1 cellular context compared by ENCODE assay signal in genomic region chr2:231065966-231066365, GRCh38.
TF ChIP-seq lines count a peak whose summit lies in the region.

No MANE protein-coding gene starts in this region.

TF ChIP-seq in HepG2, 621 proteins besides CTCF, POLR2A, EP300 and RAD21 (continued from another document and continues in another):
- TF ChIP-seq TRIM22 (IDR thresholded peaks at IDR 0.05) (no peak), ATRX (CRISPR knock-in tag; IDR thresholded peaks at IDR 0.05; ENCODE audit: borderline replicate concordance) (no peak), KDM2A (CRISPR knock-in tag; IDR thresholded peaks at IDR 0.05; ENCODE audit: borderline replicate concordance, low read depth) (no peak), ZNF570 (CRISPR knock-in tag; IDR thresholded peaks at IDR 0.05; ENCODE audit: borderline replicate concordance) (no peak), ZSCAN12 (CRISPR knock-in tag; IDR thresholded peaks at IDR 0.05) (no peak), ZNF879 (CRISPR knock-in tag; IDR thresholded peaks at IDR 0.05) (no peak), HMG20B (CRISPR knock-in tag; conservative IDR thresholded peaks at IDR 0.05) (no peak), ZNF275 (CRISPR knock-in tag; IDR thresholded peaks at IDR 0.05; ENCODE audit: borderline replicate concordance) (no peak), TAF1 (CRISPR knock-in tag; IDR thresholded peaks at IDR 0.05) (no peak), NR2F1 (CRISPR knock-in tag; IDR thresholded peaks at IDR 0.05) (no peak), BRCA1 (CRISPR knock-in tag; IDR thresholded peaks at IDR 0.05) (no peak), SRSF9 (IDR thresholded peaks at IDR 0.05; ENCODE audit: borderline replicate concordance, insufficient read depth, low read depth, low read length, poor library complexity, severe bottlenecking) (no peak), ZNF709 (CRISPR knock-in tag; IDR thresholded peaks at IDR 0.05) (no peak), HIVEP1 (CRISPR knock-in tag; IDR thresholded peaks at IDR 0.05) (no peak), WIZ (CRISPR knock-in tag; IDR thresholded peaks at IDR 0.05) (no peak), ZZZ3 (CRISPR knock-in tag; IDR thresholded peaks at IDR 0.05; ENCODE audit: borderline replicate concordance) (no peak), ZKSCAN1 (IDR thresholded peaks at IDR 0.05; ENCODE audit: low read length) (no peak), ZNF788 (CRISPR knock-in tag; IDR thresholded peaks at IDR 0.05; ENCODE audit: borderline replicate concordance) (no peak), ZSCAN21 (CRISPR knock-in tag; IDR thresholded peaks at IDR 0.05; ENCODE audit: borderline replicate concordance) (no peak), NFYB (CRISPR knock-in tag; IDR thresholded peaks at IDR 0.05) (no peak), MBD4 (IDR thresholded peaks at IDR 0.05; ENCODE audit: borderline replicate concordance, low read length) (no peak), ZNF224 (CRISPR knock-in tag; IDR thresholded peaks at IDR 0.05) (no peak), ZIK1 (CRISPR knock-in tag; IDR thresholded peaks at IDR 0.05; ENCODE audit: borderline replicate concordance, low read depth) (no peak), CSRNP2 (CRISPR knock-in tag; conservative IDR thresholded peaks at IDR 0.05; ENCODE audit: low read depth) (no peak), RXRA (CRISPR knock-in tag; IDR thresholded peaks at IDR 0.05) (no peak), RFX3 (CRISPR knock-in tag; IDR thresholded peaks at IDR 0.05) (no peak), ZNF138 (CRISPR knock-in tag; IDR thresholded peaks at IDR 0.05; ENCODE audit: low read depth) (no peak), CEBPG (CRISPR knock-in tag; IDR thresholded peaks at IDR 0.05) (peak; percentile 95), MTF2 (CRISPR knock-in tag; IDR thresholded peaks at IDR 0.05; ENCODE audit: borderline replicate concordance) (no peak), SP2 (CRISPR knock-in tag; IDR thresholded peaks at IDR 0.05) (no peak), SCMH1 (CRISPR knock-in tag; IDR thresholded peaks at IDR 0.05; ENCODE audit: borderline replicate concordance) (no peak), ZFP37 (CRISPR knock-in tag; IDR thresholded peaks at IDR 0.05; ENCODE audit: borderline replicate concordance) (no peak), GATAD2A (CRISPR knock-in tag; IDR thresholded peaks at IDR 0.05) (peak; percentile 95), HNRNPUL1 (IDR thresholded peaks at IDR 0.05; ENCODE audit: low read depth, low read length) (no peak), IKZF1 (IDR thresholded peaks at IDR 0.05) (no peak), ZNF558 (CRISPR knock-in tag; IDR thresholded peaks at IDR 0.05; ENCODE audit: borderline replicate concordance) (no peak), NFKB2 (CRISPR knock-in tag; IDR thresholded peaks at IDR 0.05; ENCODE audit: borderline replicate concordance) (no peak), ZNF644 (CRISPR knock-in tag; IDR thresholded peaks at IDR 0.05; ENCODE audit: low read depth) (peak; percentile 55; the same call in 1 of the 2 replicates), ZNF883 (CRISPR knock-in tag; IDR thresholded peaks at IDR 0.05; ENCODE audit: not compliant biosample characterization) (no peak), ZNF337 (CRISPR knock-in tag; IDR thresholded peaks at IDR 0.05; ENCODE audit: borderline replicate concordance, low read depth) (no peak), SP4 (CRISPR knock-in tag; IDR thresholded peaks at IDR 0.05) (no peak), DDIT3 (CRISPR knock-in tag; IDR thresholded peaks at IDR 0.05) (no peak), ZNF746 (CRISPR knock-in tag; IDR thresholded peaks at IDR 0.05) (no peak), NFATC3 (CRISPR knock-in tag; IDR thresholded peaks at IDR 0.05) (no peak), HCFC1 (IDR thresholded peaks at IDR 0.05; ENCODE audit: low read depth, low read length) (no peak), RXRB (CRISPR knock-in tag; IDR thresholded peaks at IDR 0.05; ENCODE audit: borderline replicate concordance) (peak; percentile 94), ZNF557 (CRISPR knock-in tag; IDR thresholded peaks at IDR 0.05) (no peak), MAZ (IDR thresholded peaks at IDR 0.05; ENCODE audit: borderline replicate concordance, low read depth, low read length) (no peak), MAZ (CRISPR knock-in tag; IDR thresholded peaks at IDR 0.05; ENCODE audit: low read depth) (no peak), FOXA1 (IDR thresholded peaks at IDR 0.05) (no peak), FOXA1 (CRISPR knock-in tag; IDR thresholded peaks at IDR 0.05) (peak; percentile 84), ZNF556 (CRISPR knock-in tag; IDR thresholded peaks at IDR 0.05; ENCODE audit: borderline replicate concordance) (no peak), ESRRA (CRISPR knock-in tag; IDR thresholded peaks at IDR 0.05; ENCODE audit: low read depth) (no peak), ZNF678 (CRISPR knock-in tag; IDR thresholded peaks at IDR 0.05) (no peak), AHR (CRISPR knock-in tag; IDR thresholded peaks at IDR 0.05) (no peak), ZNF263 (CRISPR knock-in tag; IDR thresholded peaks at IDR 0.05) (no peak)
- TF ChIP-seq, protein P1, sequence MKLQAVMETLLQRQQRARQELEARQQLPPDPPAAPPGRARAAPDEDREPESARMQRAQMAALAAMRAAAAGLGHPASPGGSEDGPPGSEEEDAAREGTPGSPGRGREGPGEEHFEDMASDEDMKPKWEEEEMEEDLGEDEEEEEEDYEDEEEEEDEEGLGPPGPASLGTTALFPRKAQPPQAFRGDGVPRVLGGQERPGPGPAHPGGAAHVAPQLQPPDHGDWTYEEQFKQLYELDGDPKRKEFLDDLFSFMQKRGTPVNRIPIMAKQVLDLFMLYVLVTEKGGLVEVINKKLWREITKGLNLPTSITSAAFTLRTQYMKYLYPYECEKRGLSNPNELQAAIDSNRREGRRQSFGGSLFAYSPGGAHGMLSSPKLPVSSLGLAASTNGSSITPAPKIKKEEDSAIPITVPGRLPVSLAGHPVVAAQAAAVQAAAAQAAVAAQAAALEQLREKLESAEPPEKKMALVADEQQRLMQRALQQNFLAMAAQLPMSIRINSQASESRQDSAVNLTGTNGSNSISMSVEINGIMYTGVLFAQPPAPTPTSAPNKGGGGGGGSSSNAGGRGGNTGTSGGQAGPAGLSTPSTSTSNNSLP (IDR thresholded peaks at IDR 0.05; ENCODE audit: low read depth, low read length) = peak; percentile 46; the same call in 1 of the 2 replicates
- TF ChIP-seq, protein P2, sequence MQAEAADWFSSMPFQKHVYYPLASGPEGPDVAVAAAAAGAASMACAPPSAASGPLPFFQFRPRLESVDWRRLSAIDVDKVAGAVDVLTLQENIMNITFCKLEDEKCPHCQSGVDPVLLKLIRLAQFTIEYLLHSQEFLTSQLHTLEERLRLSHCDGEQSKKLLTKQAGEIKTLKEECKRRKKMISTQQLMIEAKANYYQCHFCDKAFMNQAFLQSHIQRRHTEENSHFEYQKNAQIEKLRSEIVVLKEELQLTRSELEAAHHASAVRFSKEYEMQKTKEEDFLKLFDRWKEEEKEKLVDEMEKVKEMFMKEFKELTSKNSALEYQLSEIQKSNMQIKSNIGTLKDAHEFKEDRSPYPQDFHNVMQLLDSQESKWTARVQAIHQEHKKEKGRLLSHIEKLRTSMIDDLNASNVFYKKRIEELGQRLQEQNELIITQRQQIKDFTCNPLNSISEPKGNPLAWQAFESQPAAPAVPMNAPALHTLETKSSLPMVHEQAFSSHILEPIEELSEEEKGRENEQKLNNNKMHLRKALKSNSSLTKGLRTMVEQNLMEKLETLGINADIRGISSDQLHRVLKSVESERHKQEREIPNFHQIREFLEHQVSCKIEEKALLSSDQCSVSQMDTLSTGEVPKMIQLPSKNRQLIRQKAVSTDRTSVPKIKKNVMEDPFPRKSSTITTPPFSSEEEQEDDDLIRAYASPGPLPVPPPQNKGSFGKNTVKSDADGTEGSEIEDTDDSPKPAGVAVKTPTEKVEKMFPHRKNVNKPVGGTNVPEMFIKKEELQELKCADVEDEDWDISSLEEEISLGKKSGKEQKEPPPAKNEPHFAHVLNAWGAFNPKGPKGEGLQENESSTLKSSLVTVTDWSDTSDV (CRISPR knock-in tag; IDR thresholded peaks at IDR 0.05) = no peak
- TF ChIP-seq, protein P3, sequence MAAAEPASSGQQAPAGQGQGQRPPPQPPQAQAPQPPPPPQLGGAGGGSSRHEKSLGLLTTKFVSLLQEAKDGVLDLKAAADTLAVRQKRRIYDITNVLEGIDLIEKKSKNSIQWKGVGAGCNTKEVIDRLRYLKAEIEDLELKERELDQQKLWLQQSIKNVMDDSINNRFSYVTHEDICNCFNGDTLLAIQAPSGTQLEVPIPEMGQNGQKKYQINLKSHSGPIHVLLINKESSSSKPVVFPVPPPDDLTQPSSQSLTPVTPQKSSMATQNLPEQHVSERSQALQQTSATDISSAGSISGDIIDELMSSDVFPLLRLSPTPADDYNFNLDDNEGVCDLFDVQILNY (CRISPR knock-in tag; conservative IDR thresholded peaks at IDR 0.05) = no peak
- TF ChIP-seq, protein P4, sequence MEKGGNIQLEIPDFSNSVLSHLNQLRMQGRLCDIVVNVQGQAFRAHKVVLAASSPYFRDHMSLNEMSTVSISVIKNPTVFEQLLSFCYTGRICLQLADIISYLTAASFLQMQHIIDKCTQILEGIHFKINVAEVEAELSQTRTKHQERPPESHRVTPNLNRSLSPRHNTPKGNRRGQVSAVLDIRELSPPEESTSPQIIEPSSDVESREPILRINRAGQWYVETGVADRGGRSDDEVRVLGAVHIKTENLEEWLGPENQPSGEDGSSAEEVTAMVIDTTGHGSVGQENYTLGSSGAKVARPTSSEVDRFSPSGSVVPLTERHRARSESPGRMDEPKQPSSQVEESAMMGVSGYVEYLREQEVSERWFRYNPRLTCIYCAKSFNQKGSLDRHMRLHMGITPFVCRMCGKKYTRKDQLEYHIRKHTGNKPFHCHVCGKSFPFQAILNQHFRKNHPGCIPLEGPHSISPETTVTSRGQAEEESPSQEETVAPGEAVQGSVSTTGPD (CRISPR knock-in tag; IDR thresholded peaks at IDR 0.05) = no peak
- TF ChIP-seq, protein P5, sequence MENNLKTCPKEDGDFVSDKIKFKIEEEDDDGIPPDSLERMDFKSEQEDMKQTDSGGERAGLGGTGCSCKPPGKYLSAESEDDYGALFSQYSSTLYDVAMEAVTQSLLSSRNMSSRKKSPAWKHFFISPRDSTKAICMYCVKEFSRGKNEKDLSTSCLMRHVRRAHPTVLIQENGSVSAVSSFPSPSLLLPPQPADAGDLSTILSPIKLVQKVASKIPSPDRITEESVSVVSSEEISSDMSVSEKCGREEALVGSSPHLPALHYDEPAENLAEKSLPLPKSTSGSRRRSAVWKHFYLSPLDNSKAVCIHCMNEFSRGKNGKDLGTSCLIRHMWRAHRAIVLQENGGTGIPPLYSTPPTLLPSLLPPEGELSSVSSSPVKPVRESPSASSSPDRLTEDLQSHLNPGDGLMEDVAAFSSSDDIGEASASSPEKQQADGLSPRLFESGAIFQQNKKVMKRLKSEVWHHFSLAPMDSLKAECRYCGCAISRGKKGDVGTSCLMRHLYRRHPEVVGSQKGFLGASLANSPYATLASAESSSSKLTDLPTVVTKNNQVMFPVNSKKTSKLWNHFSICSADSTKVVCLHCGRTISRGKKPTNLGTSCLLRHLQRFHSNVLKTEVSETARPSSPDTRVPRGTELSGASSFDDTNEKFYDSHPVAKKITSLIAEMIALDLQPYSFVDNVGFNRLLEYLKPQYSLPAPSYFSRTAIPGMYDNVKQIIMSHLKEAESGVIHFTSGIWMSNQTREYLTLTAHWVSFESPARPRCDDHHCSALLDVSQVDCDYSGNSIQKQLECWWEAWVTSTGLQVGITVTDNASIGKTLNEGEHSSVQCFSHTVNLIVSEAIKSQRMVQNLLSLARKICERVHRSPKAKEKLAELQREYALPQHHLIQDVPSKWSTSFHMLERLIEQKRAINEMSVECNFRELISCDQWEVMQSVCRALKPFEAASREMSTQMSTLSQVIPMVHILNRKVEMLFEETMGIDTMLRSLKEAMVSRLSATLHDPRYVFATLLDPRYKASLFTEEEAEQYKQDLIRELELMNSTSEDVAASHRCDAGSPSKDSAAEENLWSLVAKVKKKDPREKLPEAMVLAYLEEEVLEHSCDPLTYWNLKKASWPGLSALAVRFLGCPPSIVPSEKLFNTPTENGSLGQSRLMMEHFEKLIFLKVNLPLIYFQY (CRISPR knock-in tag; IDR thresholded peaks at IDR 0.05; ENCODE audit: borderline replicate concordance) = no peak
- TF ChIP-seq, protein P6, sequence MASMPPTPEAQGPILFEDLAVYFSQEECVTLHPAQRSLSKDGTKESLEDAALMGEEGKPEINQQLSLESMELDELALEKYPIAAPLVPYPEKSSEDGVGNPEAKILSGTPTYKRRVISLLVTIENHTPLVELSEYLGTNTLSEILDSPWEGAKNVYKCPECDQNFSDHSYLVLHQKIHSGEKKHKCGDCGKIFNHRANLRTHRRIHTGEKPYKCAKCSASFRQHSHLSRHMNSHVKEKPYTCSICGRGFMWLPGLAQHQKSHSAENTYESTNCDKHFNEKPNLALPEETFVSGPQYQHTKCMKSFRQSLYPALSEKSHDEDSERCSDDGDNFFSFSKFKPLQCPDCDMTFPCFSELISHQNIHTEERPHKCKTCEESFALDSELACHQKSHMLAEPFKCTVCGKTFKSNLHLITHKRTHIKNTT (CRISPR knock-in tag; IDR thresholded peaks at IDR 0.05) = no peak
